In the genomic region with DNA sequence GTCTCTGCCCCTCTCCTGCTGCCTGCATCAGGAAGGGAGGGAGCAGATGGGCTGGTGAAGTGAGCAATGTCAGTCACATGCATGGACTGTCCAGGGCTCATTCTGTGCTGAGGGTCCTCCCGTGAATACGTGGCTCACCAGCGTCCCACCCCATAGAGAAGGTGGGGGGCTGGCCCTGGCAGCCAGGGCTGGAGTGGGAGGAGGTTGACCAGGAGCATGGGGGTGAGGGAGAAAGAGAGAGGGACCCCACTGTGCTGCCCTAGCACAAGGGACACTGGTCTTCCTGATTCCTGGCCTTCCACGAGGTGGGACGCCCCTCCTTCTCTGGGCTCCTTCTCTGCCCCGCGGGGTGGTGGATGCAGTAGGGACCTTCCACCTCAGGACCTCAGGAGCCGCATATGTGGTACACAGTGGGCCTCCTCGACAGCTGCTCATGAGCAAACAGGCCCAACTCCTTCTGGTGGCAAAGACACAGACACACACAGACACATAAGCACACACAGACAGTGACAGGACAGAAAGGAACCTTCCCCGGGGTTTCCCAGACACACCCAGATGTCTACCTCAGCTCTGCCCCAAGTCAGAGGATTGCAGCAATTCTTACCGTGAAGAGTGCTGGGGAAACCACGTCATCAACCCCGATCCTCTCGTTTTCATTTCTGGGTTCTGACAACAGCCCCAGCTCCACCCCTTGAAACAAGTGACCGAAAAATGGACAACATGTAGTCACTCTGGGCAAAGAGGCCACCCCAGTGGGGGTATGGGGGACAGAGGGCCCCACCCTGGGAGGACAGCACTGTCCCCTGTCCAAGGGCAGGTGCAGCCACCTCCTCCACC, we compare ENCODE assay signal across 9 cellular contexts. TPM values are rescaled to one million over a fixed set of nuclear protein-coding genes. Genes with fewer than 3 reads are reported as not detected.
A peak's percentile ranks its signal among the peaks of the same experiment; 100 is the strongest.
DNase-seq lines count a peak whose midpoint lies in the region; ATAC-seq lines count a peak whose summit lies in the region.
"Had no signal": no experiment of that assay in that cellular context is flagged by ENCODE, and none has a peak within 500 bp of the region (broad histone marks: within the 10 kb centered on the region; RNA-seq: fewer than 3 reads in every experiment).

No MANE protein-coding gene starts in this region.

- ATAC-seq in HG03460 (IDR thresholded peaks at IDR 0.05; ENCODE audit: unreplicated experiment), result peak; percentile 59
- peak; percentile 89 for ATAC-seq in naive thymus-derived CD4-positive, alpha-beta T cell

- no peaks in the 10 kb centered on the region for H3K9me3 ChIP-seq in naive thymus-derived CD4-positive, alpha-beta T cell (ENCODE audit: control insufficient read depth in 2 of 3, low read length in 3 of 3)

- peak overlapping the region in 1 of 9 donors; percentile 96 for H3K27ac Mint-ChIP-seq in naive thymus-derived CD4-positive, alpha-beta T cell

- no peaks in the 10 kb centered on the region for H3K27me3 ChIP-seq in naive thymus-derived CD4-positive, alpha-beta T cell (ENCODE audit: control insufficient read depth in 2 of 2, insufficient read depth in 2 of 2, low read length in 2 of 2)

- intact Hi-C loops in naive thymus-derived CD4-positive, alpha-beta T cell (cut with micrococcal nuclease), result loop anchor here in 1 of 2 donors (1.0 to 2.0 kb wide), 2 partner anchors 32 to 83 kb away; no protein-coding TSS in a partner anchor

- CTCF ChIA-PET in naive thymus-derived CD4-positive, alpha-beta T cell (lab: Charles Lee), result no interaction called here

- no peak overlapping the region for H3K27ac ChIP-seq in naive thymus-derived CD4-positive, alpha-beta T cell (ENCODE audit: low read depth, low read length)

- POLR2A ChIA-PET in naive thymus-derived CD4-positive, alpha-beta T cell (lab: Charles Lee), result interaction anchor here (0.6 kb wide), 1 partner anchor 1233 kb away, joined by 4 read pairs; no protein-coding TSS in a partner anchor

- no peaks in the 10 kb centered on the region for H3K36me3 ChIP-seq in naive thymus-derived CD4-positive, alpha-beta T cell (ENCODE audit: control insufficient read depth in 2 of 3, insufficient read depth in 3 of 3, low read length in 3 of 3)

- no peaks in the 10 kb centered on the region for H3K36me3 Mint-ChIP-seq in naive thymus-derived CD4-positive, alpha-beta T cell

- H3K4me1 Mint-ChIP-seq in naive thymus-derived CD4-positive, alpha-beta T cell, result peaks cover 0 to 48% (median 0%) of the 10 kb centered on the region in 7 donors

- H3K4me1 ChIP-seq in naive thymus-derived CD4-positive, alpha-beta T cell (ENCODE audit: control insufficient read depth in 2 of 2, insufficient read depth in 2 of 2, low read length in 2 of 2), result no peaks in the 10 kb centered on the region

- H3K27me3 Mint-ChIP-seq in naive thymus-derived CD4-positive, alpha-beta T cell, result peaks cover 0 to 9% (median 0%) of the 10 kb centered on the region in 5 donors

- H3K4me3 ChIP-seq in naive thymus-derived CD4-positive, alpha-beta T cell (ENCODE audit: low read length), result no peak overlapping the region

- H3K9me3 Mint-ChIP-seq in naive thymus-derived CD4-positive, alpha-beta T cell, result peaks cover 0 to 2% (median 0%) of the 10 kb centered on the region in 11 donors

- DNase-seq in activated effector memory CD4-positive, alpha-beta T cell treated with anti-CD3 and anti-CD28 coated beads, Interleukin-2, amount 50 U/mL, for 16 hours, result peak; percentile 87
- DNase-seq in activated effector memory CD4-positive, alpha-beta T cell treated with Interleukin-2 at 50 U/mL for 16 hours, result no peak
- DNase-seq in activated CD8-positive, alpha-beta memory T cell treated with anti-CD3 and anti-CD28 coated beads, Interleukin-2, amount 50 U/mL, for 24 hours (ENCODE audit: extremely low read depth), result peak; percentile 49
- peak in 1 of 9 donors; percentile 74 for DNase-seq in naive thymus-derived CD4-positive, alpha-beta T cell
- DNase-seq in AG08395 (ENCODE audit: low spot score) (no peak), NCI-H510A (lab: John Stamatoyannopoulos, UW) (no peak), NCI-H748 (lab: John Stamatoyannopoulos, UW; ENCODE audit: unreplicated experiment) (no peak)

- H3K4me3 Mint-ChIP-seq in naive thymus-derived CD4-positive, alpha-beta T cell, result peak overlapping the region in 1 of 10 donors; percentile 66

RNA-seq across cellular contexts. Expression of a gene that starts 3.6 kb away (rescaled TPM):
- 10 to 100 TPM in 2 of 5 experiments, not detected in 3; 15.7 to 79.1 TPM for total RNA-seq in naive thymus-derived CD4-positive, alpha-beta T cell
- polyA plus RNA-seq in naive thymus-derived CD4-positive, alpha-beta T cell, result under 1 TPM in 1 of 2 donors, not detected in 1; 0.13 TPM
- total RNA-seq: T-helper 1 cell treated with Interleukin-12 subunit alpha and Interleukin-12 subunit beta and Interleukin-4 antibody, amounts not matched to agents 30 ng/mL and 1 ng/mL, for 36 hours had no signal

RNA-seq across cellular contexts. Expression of a gene that starts 28.4 kb away (rescaled TPM):
- total RNA-seq in naive thymus-derived CD4-positive, alpha-beta T cell, result 10 to 100 TPM in 2 of 5 experiments, 1 to 10 TPM in 1, under 1 TPM in 1, not detected in 1; 0.30 to 16.0 (median 7.1) TPM
- not detected for polyA plus RNA-seq in naive thymus-derived CD4-positive, alpha-beta T cell

Comparison
In these comparisons a context has a peak if more than half of its experiments do, and no peak if none do; other contexts are left out.
1. DNase-seq: peak in activated effector memory CD4-positive, alpha-beta T cell treated with anti-CD3 and anti-CD28 coated beads, Interleukin-2, amount 50 U/mL, for 16 hours (single experiment) and activated CD8-positive, alpha-beta memory T cell treated with anti-CD3 and anti-CD28 coated beads, Interleukin-2, amount 50 U/mL, for 24 hours (single experiment); none in activated effector memory CD4-positive, alpha-beta T cell treated with Interleukin-2 at 50 U/mL for 16 hours (single experiment), AG08395 (single experiment), NCI-H510A (single experiment) and NCI-H748 (single experiment).